ENCODE assay signal across 8 cellular contexts in genomic region chr17:40551091-40551873, GRCh38. TPM values are rescaled to one million over a fixed set of nuclear protein-coding genes. Genes with fewer than 3 reads are reported as not detected.
DNase-seq lines count a peak whose midpoint lies in the region; ATAC-seq and TF ChIP-seq lines count a peak whose summit lies in the region.

No MANE protein-coding gene starts in this region.

- H3K27ac ChIP-seq in lower lobe of right lung = peak overlapping the region; percentile 83

- intact Hi-C loops in lower lobe of right lung (cut with DNase I) = no loop called here

- H3K27ac Mint-ChIP-seq in activated naive CD4-positive, alpha-beta T cell treated with anti-CD3 and anti-CD28 coated beads, Interleukin-2, amount 50 U/mL, for 24 hours = peak overlapping the region; percentile 70

- no peaks in the 10 kb centered on the region for H3K27me3 ChIP-seq in lower lobe of right lung (ENCODE audit: low read depth)

- no peaks in the 10 kb centered on the region for H3K27me3 Mint-ChIP-seq in activated naive CD4-positive, alpha-beta T cell treated with anti-CD3 and anti-CD28 coated beads, Interleukin-2, amount 50 U/mL, for 24 hours

- H3K9me3 ChIP-seq in lower lobe of right lung = no peaks in the 10 kb centered on the region

- no peak overlapping the region for H3K4me3 Mint-ChIP-seq in activated naive CD4-positive, alpha-beta T cell treated with anti-CD3 and anti-CD28 coated beads, Interleukin-2, amount 50 U/mL, for 24 hours

- ATAC-seq in lower lobe of right lung = peak; percentile 73
- ATAC-seq in GM21360 (IDR thresholded peaks at IDR 0.05; ENCODE audit: unreplicated experiment) = no peak

- DNase-seq in activated naive CD4-positive, alpha-beta T cell treated with anti-CD3 and anti-CD28 coated beads, Interleukin-2, amount 50 U/mL, for 16 hours = no peak
- DNase-seq in astrocyte of the spinal cord (ENCODE audit: low read depth, low spot score) (peak; percentile 98), lower lobe of right lung (peak; percentile 64), ureter (ENCODE audit: low spot score) (peak; percentile 87), NCI-H2107 (lab: John Stamatoyannopoulos, UW) (no peak), OCI-M1 (lab: John Stamatoyannopoulos, UW) (no peak)

- peaks cover 92% of the 10 kb centered on the region for H3K4me1 ChIP-seq in lower lobe of right lung

- no peaks in the 10 kb centered on the region for H3K9me3 Mint-ChIP-seq in activated naive CD4-positive, alpha-beta T cell treated with anti-CD3 and anti-CD28 coated beads, Interleukin-2, amount 50 U/mL, for 24 hours

- H3K36me3 Mint-ChIP-seq in activated naive CD4-positive, alpha-beta T cell treated with anti-CD3 and anti-CD28 coated beads, Interleukin-2, amount 50 U/mL, for 24 hours = peaks cover 18% of the 10 kb centered on the region

- peaks cover 98% of the 10 kb centered on the region for H3K4me1 Mint-ChIP-seq in activated naive CD4-positive, alpha-beta T cell treated with anti-CD3 and anti-CD28 coated beads, Interleukin-2, amount 50 U/mL, for 24 hours

- no peaks in the 10 kb centered on the region for H3K36me3 ChIP-seq in lower lobe of right lung

- H3K4me3 ChIP-seq in astrocyte of the spinal cord (ENCODE audit: low read depth, low read length) (no peak overlapping the region), lower lobe of right lung (no peak overlapping the region)

- TF ChIP-seq CTCF in astrocyte of the spinal cord (IDR thresholded peaks at IDR 0.05; ENCODE audit: low read depth, low read length) (no peak), lower lobe of right lung (IDR thresholded peaks at IDR 0.05) (no peak)

- in situ Hi-C loops in astrocyte of the spinal cord (cut with HindIII; ENCODE audit: low sequenced_read_pairs) = no loop called here

RNA-seq across cellular contexts. Expression of gene CCR7, which starts 14.0 kb away (rescaled TPM):
- total RNA-seq in lower lobe of right lung (2.2 TPM), ureter (0.57 TPM)

RNA-seq across cellular contexts. Expression of gene TNS4, which starts 49.9 kb away (rescaled TPM):
- total RNA-seq in lower lobe of right lung (0.68 TPM), ureter (53.1 TPM)

Comparison
In these comparisons a context has a peak if more than half of its experiments do, and no peak if none do; other contexts are left out.
1. DNase-seq: peak in astrocyte of the spinal cord (single experiment), lower lobe of right lung (single experiment) and ureter (single experiment); none in activated naive CD4-positive, alpha-beta T cell treated with anti-CD3 and anti-CD28 coated beads, Interleukin-2, amount 50 U/mL, for 16 hours (single experiment), NCI-H2107 (single experiment) and OCI-M1 (single experiment).
2. RNA of gene TNS4, which starts 49.9 kb away (total RNA-seq): 53.1 TPM in ureter (single experiment); 0.68 TPM in lower lobe of right lung (single experiment); every median in the first group is over 10 times any median in the second.